Comparison of ENCODE assay signal across 20 cellular contexts in genomic region chr6:166484863-166485262, GRCh38.
"Had no signal": no experiment of that assay in that cellular context is flagged by ENCODE, and none has a peak within 500 bp of the region (broad histone marks: within the 10 kb centered on the region; RNA-seq: fewer than 3 reads in every experiment).

No MANE protein-coding gene starts in this region.

- H3K9me3 ChIP-seq: neutrophil, testis, upper lobe of left lung had no signal

- H3K4me3 Mint-ChIP-seq: activated naive CD8-positive, alpha-beta T cell treated with anti-CD3 and anti-CD28 coated beads, Interleukin-2, amount 10 ng/mL, durations not matched to agents 7 days and 5 days; activated T-cell treated with anti-CD3 and anti-CD28 coated beads, Interleukin-2, amount 50 U/mL, for 24 hours; natural killer cell; T-cell had no signal

- H3K27ac Mint-ChIP-seq: activated naive CD8-positive, alpha-beta T cell treated with anti-CD3 and anti-CD28 coated beads, Interleukin-2, amount 10 ng/mL, durations not matched to agents 7 days and 5 days; activated T-cell treated with anti-CD3 and anti-CD28 coated beads, Interleukin-2, amount 50 U/mL, for 24 hours; activated T-helper 2 cell treated with anti-CD3 and anti-CD28 coated beads, Interferon-gamma antibody, Interleukin-2, Interleukin-4, amounts not matched to agents 10 μg/mL and 5 μg/mL and 100 μg/mL, durations not matched to agents 14 hours and 24 hours and 36 hours; natural killer cell; T-cell had no signal

- H3K27me3 Mint-ChIP-seq: activated naive CD8-positive, alpha-beta T cell treated with anti-CD3 and anti-CD28 coated beads, Interleukin-2, amount 10 ng/mL, durations not matched to agents 7 days and 5 days; activated T-cell treated with anti-CD3 and anti-CD28 coated beads, Interleukin-2, amount 50 U/mL, for 24 hours; T-cell had no signal

- ATAC-seq: natural killer cell, T-cell had no signal

- H3K27me3 ChIP-seq: neutrophil, testis, upper lobe of left lung had no signal

- H3K36me3 Mint-ChIP-seq: natural killer cell had no signal

- H3K4me1 ChIP-seq: testis had no signal

- H3K27ac ChIP-seq: epithelial cell of prostate, neutrophil, testis, upper lobe of left lung had no signal

- H3K9me3 Mint-ChIP-seq: natural killer cell had no signal

- H3K4me3 ChIP-seq: testis, upper lobe of left lung had no signal

- DNase-seq: activated CD8-positive, alpha-beta memory T cell treated with anti-CD3 and anti-CD28 coated beads for 24 hours; activated CD8-positive, alpha-beta memory T cell treated with anti-CD3 and anti-CD28 coated beads, Interleukin-2, amount 50 U/mL, for 4 hours; activated naive CD4-positive, alpha-beta T cell; activated naive CD8-positive, alpha-beta T cell treated with anti-CD3 and anti-CD28 coated beads, Interleukin-2, amount 10 ng/mL, durations not matched to agents 7 days and 5 days; activated T-cell treated with anti-CD3 and anti-CD28 coated beads, Interleukin-2, amount 50 U/mL, for 24 hours; amniotic stem cell; cortex of kidney; kidney glomerular epithelial cell; midbrain; natural killer cell; retina; stimulated activated CD4-positive, alpha-beta T cell treated with anti-CD3 and anti-CD28 coated beads, Interleukin-4, amount 100 ng/mL, for 1 hour; stimulated activated naive CD4-positive, alpha-beta T cell; T-cell; T-helper 9 cell; testis; upper lobe of left lung had no signal
